Comparison of ENCODE assay signal across 22 cellular contexts in genomic region chr20:35260426-35260825, GRCh38. TPM values are rescaled to one million over a fixed set of nuclear protein-coding genes. Genes with fewer than 3 reads are reported as not detected.
DNase-seq lines count a peak whose midpoint lies in the region; ATAC-seq, FAIRE-seq and TF ChIP-seq lines count a peak whose summit lies in the region.
"Had no signal": no experiment of that assay in that cellular context is flagged by ENCODE, and none has a peak within 500 bp of the region (broad histone marks: within the 10 kb centered on the region; RNA-seq: fewer than 3 reads in every experiment).

No MANE protein-coding gene starts in this region.

- TF ChIP-seq EP300 in A549 (IDR thresholded peaks at IDR 0.05): no peak

- H3K4me1 ChIP-seq in A549: peaks cover 77% of the 10 kb centered on the region
- peaks cover 52% of the 10 kb centered on the region for H3K4me1 ChIP-seq in HUES6 (ENCODE audit: control insufficient read depth, insufficient read depth, low read length)
- peaks cover 28% of the 10 kb centered on the region for H3K4me1 ChIP-seq in iPS-15b (ENCODE audit: control insufficient read depth, insufficient read depth, low read length)
- peaks cover 0 to 27% (median 12%) of the 10 kb centered on the region in 4 donors for H3K4me1 ChIP-seq in tibial artery

- TF ChIP-seq CTCF in A549 (IDR thresholded peaks at IDR 0.05): no peak
- TF ChIP-seq CTCF in tibial artery (IDR thresholded peaks at IDR 0.05): no peak

- TF ChIP-seq RAD21 in A549 (conservative IDR thresholded peaks at IDR 0.05 in 1 of 2, IDR thresholded peaks at IDR 0.05 in 1 of 2): no peak

- H3K36me3 ChIP-seq in HUES6 (ENCODE audit: control insufficient read depth, insufficient read depth, low read length) (peaks cover 4% of the 10 kb centered on the region; the same call in 1 of the 2 replicates), iPS-15b (ENCODE audit: control insufficient read depth, insufficient read depth, low read length) (peaks cover 6% of the 10 kb centered on the region), tibial artery (peaks cover 6 to 16% (median 7%) of the 10 kb centered on the region in 3 donors)
- H3K36me3 ChIP-seq: gastrocnemius medialis had no signal

- ATAC-seq in A549: no peak
- ATAC-seq: activated naive CD8-positive, alpha-beta T cell treated with anti-CD3 and anti-CD28 coated beads, Interleukin-2, amount 50 U/mL, for 24 hours; gastrocnemius medialis; HCT116; left colon had no signal

- TF ChIP-seq POLR2A in A549 (IDR thresholded peaks at IDR 0.05; ENCODE audit: low read length): no peak

- POLR2A ChIA-PET in A549 (lab: Yijun Ruan, JAX): no interaction called here

- intact Hi-C loops in tibial artery (cut with DNase I; ENCODE audit: low total_unique reads): no loop called here

- CTCF ChIA-PET in A549 (lab: Yijun Ruan, JAX): interaction anchor here (0.9 to 3.7 kb wide), 7 partner anchors 9 to 386 kb away, joined by 3 to 26 read pairs (median 4); partner anchors contain the start of genes EDEM2 and TRPC4AP

- H3K27me3 ChIP-seq in HUES6 (ENCODE audit: control insufficient read depth, insufficient read depth, low read length) (no peaks in the 10 kb centered on the region), iPS-15b (ENCODE audit: control insufficient read depth, insufficient read depth, low read length) (no peaks in the 10 kb centered on the region), tibial artery (no peaks in the 10 kb centered on the region)
- H3K27me3 ChIP-seq: dorsolateral prefrontal cortex, gastrocnemius medialis, stomach had no signal

- H3K9me3 ChIP-seq in A549 (no peaks in the 10 kb centered on the region), HUES6 (ENCODE audit: control insufficient read depth, insufficient read depth, low read depth, low read length) (no peaks in the 10 kb centered on the region), iPS-15b (ENCODE audit: control insufficient read depth, insufficient read depth, low read length) (no peaks in the 10 kb centered on the region), tibial artery (no peaks in the 10 kb centered on the region)
- H3K9me3 ChIP-seq: gastrocnemius medialis, stomach had no signal

- no peak for DNase-seq in A549 (ENCODE audit: low read depth in 1 of 2, low spot score in 1 of 2)
- no peak for DNase-seq in HPDE6-E6E7 (ENCODE audit: extremely low spot score)
- DNase-seq in NCI-H345 treated with DMSO at 0.1 percent for 48 hours (lab: John Stamatoyannopoulos, UW; ENCODE audit: unreplicated experiment): no peak
- no peak for DNase-seq in tibial artery
- DNase-seq: activated CD4-positive, alpha-beta T cell treated with anti-CD3 and anti-CD28 coated beads, Interleukin-2, amount 10 ng/mL, durations not matched to agents 7 days and 5 days; activated naive CD8-positive, alpha-beta T cell treated with anti-CD3 and anti-CD28 coated beads, Interleukin-2, amount 50 U/mL, for 24 hours; gastrocnemius medialis; GF-D8; left colon; midbrain; NCI-H1694; OCI-M1; SIG-M5; stimulated activated CD4-positive, alpha-beta T cell treated with anti-CD3 and anti-CD28 coated beads, Interleukin-2, amount 100 ng/mL, for 24 hours; stomach; T-helper 1 cell had no signal

- peak overlapping the region; percentile 72 for H3K9ac ChIP-seq in HUES6 (ENCODE audit: low read length)
- H3K9ac ChIP-seq in iPS-15b (ENCODE audit: low read depth, low read length): peak overlapping the region; percentile 28

- H3K27ac ChIP-seq in A549 (peak overlapping the region; percentile 93 to 97), HUES6 (ENCODE audit: low read depth, low read length) (peak overlapping the region; percentile 89), tibial artery (no peak overlapping the region)
- H3K27ac ChIP-seq: C4-2B, gastrocnemius medialis, stomach had no signal

- H3K4me3 ChIP-seq in A549 (no peak overlapping the region), HUES6 (ENCODE audit: low read depth, low read length) (no peak overlapping the region), iPS-15b (ENCODE audit: low read depth, low read length) (no peak overlapping the region), tibial artery (no peak overlapping the region)
- H3K4me3 ChIP-seq: dorsolateral prefrontal cortex, gastrocnemius medialis, stomach had no signal

- peak overlapping the region; percentile 67; the same call in 2 of the 3 replicates for H3K4me2 ChIP-seq in A549

- no peak for FAIRE-seq in A549 (lab: Jason Lieb, UNC)
- FAIRE-seq: bronchial epithelial cell had no signal

- WGBS in A549 (ENCODE audit: missing lambda C conversion rate): 100% methylated on average over 5 of the region's 6 CpGs

TF ChIP-seq in A549, 52 proteins besides CTCF, POLR2A, EP300 and RAD21 (continues in another document):
- no peak for TF ChIP-seq NR3C1 (IDR thresholded peaks at IDR 0.05)
- TF ChIP-seq SMC3 (IDR thresholded peaks at IDR 0.05): no peak
- no peak for TF ChIP-seq MAFK (IDR thresholded peaks at IDR 0.05; ENCODE audit: partially characterized antibody)
- TF ChIP-seq TFCP2L1 (CRISPR knock-in tag; IDR thresholded peaks at IDR 0.05): no peak
- TF ChIP-seq PHF8 (IDR thresholded peaks at IDR 0.05; ENCODE audit: borderline replicate concordance, low read depth): no peak
- no peak for TF ChIP-seq FOSL2 (IDR thresholded peaks at IDR 0.05)
- TF ChIP-seq FOSL2 (CRISPR knock-in tag; IDR thresholded peaks at IDR 0.05): no peak
- no peak for TF ChIP-seq CHD2 (IDR thresholded peaks at IDR 0.05; ENCODE audit: low read length, partially characterized antibody)
- no peak for TF ChIP-seq SREBF2 (IDR thresholded peaks at IDR 0.05)
- TF ChIP-seq HEYL (CRISPR knock-in tag; IDR thresholded peaks at IDR 0.05): no peak
- no peak for TF ChIP-seq ZNF302 (CRISPR knock-in tag; IDR thresholded peaks at IDR 0.05)
- no peak for TF ChIP-seq NPAS2 (CRISPR knock-in tag; IDR thresholded peaks at IDR 0.05; ENCODE audit: borderline replicate concordance)
- no peak for TF ChIP-seq KDM1A (IDR thresholded peaks at IDR 0.05; ENCODE audit: low read depth)
- no peak for TF ChIP-seq USF2 (IDR thresholded peaks at IDR 0.05)
- TF ChIP-seq HMGXB4 (CRISPR knock-in tag; IDR thresholded peaks at IDR 0.05; ENCODE audit: borderline replicate concordance): no peak

RNA-seq across cellular contexts. Expression of gene MMP24OS, which starts 17.5 kb away (rescaled TPM):
- 13.6 and 17.2 TPM in 2 replicates for polyA plus RNA-seq in A549 (2011; rRNA removed)
- 25.4 and 34.6 TPM in 2 replicates for polyA plus RNA-seq in A549 (2012; cell fraction: cytosol; rRNA removed)
- 32.3 and 36.6 TPM in 2 replicates for polyA plus RNA-seq in A549 (2012; cell fraction: nucleus; rRNA removed)
- 34.0 to 45.6 TPM (median 40.5 TPM) in 3 replicates for polyA plus RNA-seq in A549 (2017; fragmentation: RNase III; extraction: RNeasy Plus Mini Kit Qiagen cat#74134 plus additional on column Dnase treatment)
- polyA minus RNA-seq in A549 (2011; rRNA and poly(A)+ RNA removed): 20.7 and 21.2 TPM in 2 replicates

RNA-seq across cellular contexts. Expression of gene EIF6, which starts 24.1 kb away (rescaled TPM):
- 184 and 204 TPM in 2 replicates for polyA plus RNA-seq in A549 (2011; rRNA removed)
- 490 and 496 TPM in 2 replicates for polyA plus RNA-seq in A549 (2012; cell fraction: cytosol; rRNA removed)
- 408 and 515 TPM in 2 replicates for polyA plus RNA-seq in A549 (2012; cell fraction: nucleus; rRNA removed)
- 292 to 337 TPM (median 294 TPM) in 3 replicates for polyA plus RNA-seq in A549 (2017; fragmentation: RNase III; extraction: RNeasy Plus Mini Kit Qiagen cat#74134 plus additional on column Dnase treatment)
- 222 and 228 TPM in 2 replicates for polyA minus RNA-seq in A549 (2011; rRNA and poly(A)+ RNA removed)

RNA-seq across cellular contexts. Expression of gene FAM83C, which starts 31.8 kb away (rescaled TPM):
- polyA plus RNA-seq in A549 (2011; rRNA removed) (not detected in 2 replicates), A549 (2017; fragmentation: RNase III; extraction: RNeasy Plus Mini Kit Qiagen cat#74134 plus additional on column Dnase treatment) (0.03 TPM in 1 of 3 replicates, not detected in the others)
- 0.01 TPM in 1 of 2 replicates, not detected in the other for polyA plus RNA-seq in A549 (2012; cell fraction: cytosol; rRNA removed)
- 0.05 TPM in 2 replicates for polyA plus RNA-seq in A549 (2012; cell fraction: nucleus; rRNA removed)
- polyA minus RNA-seq in A549 (2011; rRNA and poly(A)+ RNA removed): not detected in 2 replicates

RNA-seq across cellular contexts. Expression of gene MMP24, which starts 33.9 kb away (rescaled TPM):
- polyA plus RNA-seq in A549 (2011; rRNA removed) (21.3 and 22.7 TPM in 2 replicates), A549 (2017; fragmentation: RNase III; extraction: RNeasy Plus Mini Kit Qiagen cat#74134 plus additional on column Dnase treatment) (33.3 to 39.4 TPM (median 37.4 TPM) in 3 replicates)
- 33.1 and 47.5 TPM in 2 replicates for polyA plus RNA-seq in A549 (2012; cell fraction: cytosol; rRNA removed)
- 46.6 and 51.8 TPM in 2 replicates for polyA plus RNA-seq in A549 (2012; cell fraction: nucleus; rRNA removed)
- polyA minus RNA-seq in A549 (2011; rRNA and poly(A)+ RNA removed): 33.4 and 41.1 TPM in 2 replicates

Comparison
In these comparisons a context has a peak if more than half of its experiments do, and no peak if none do; other contexts are left out.
1. H3K27ac ChIP-seq: peak in A549 (2 of 2) and HUES6 (single experiment); none in tibial artery (0 of 2).